Comparison of ENCODE assay signal across 1 cellular context in the genomic region with DNA sequence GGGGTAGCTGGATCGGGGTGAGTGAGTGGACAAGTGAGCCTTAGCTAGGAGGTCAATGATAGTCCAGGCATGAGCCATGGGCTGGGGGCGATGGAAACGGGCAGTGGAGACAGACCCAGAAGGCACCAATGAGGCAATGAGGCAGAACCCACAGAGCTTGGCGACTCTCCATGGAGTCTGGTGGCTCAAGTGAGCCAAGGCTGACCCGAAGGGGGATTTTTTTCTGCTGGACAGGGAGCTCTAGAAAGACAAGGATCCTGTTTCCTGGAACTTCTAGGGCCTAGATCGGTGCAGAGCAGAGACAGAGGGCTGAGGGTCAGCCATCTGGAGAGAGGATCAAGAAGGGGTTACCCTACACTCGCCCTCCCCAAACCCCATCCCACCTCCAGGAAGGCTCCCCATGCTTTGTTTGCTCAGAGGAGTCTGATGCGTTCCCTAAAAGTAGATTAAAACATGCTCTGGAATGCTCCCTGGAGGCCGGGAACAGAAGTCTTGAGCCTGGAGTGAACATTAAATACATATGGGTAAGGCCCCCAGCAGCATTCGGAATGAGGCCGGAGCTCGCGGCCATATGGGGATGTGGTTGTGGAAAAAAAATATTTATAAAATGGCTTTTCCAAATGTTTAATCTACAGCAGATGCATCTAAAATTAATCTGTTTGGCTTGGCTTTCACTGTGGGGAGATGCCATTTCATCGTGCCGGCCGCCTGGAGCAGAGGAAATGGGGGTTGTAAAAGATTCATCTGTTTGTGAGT.
TF ChIP-seq lines count a peak whose summit lies in the region.

No MANE protein-coding gene starts in this region.

TF ChIP-seq in SK-N-SH, 30 proteins besides CTCF, POLR2A, EP300 and RAD21 (continued from another document):
- TF ChIP-seq TCF12 (IDR thresholded peaks at IDR 0.05) = peak; percentile 82
- TF ChIP-seq CHD2 (IDR thresholded peaks at IDR 0.05; ENCODE audit: low read length, partially characterized antibody) = no peak
- TF ChIP-seq NFIC (IDR thresholded peaks at IDR 0.05; ENCODE audit: borderline replicate concordance) = peak; percentile 61
- TF ChIP-seq FOXM1 (IDR thresholded peaks at IDR 0.05; ENCODE audit: low read depth) = no peak
- 0 out of 2 replicates have a peak, but pooled peaks have one; percentile 19 for TF ChIP-seq JUND (IDR thresholded peaks at IDR 0.05)
- 0 out of 2 replicates have a peak, but pooled peaks have one; percentile 29 for TF ChIP-seq FOSL2 (IDR thresholded peaks at IDR 0.05; ENCODE audit: borderline replicate concordance, low read depth)
- TF ChIP-seq FOXJ3 (CRISPR knock-in tag; IDR thresholded peaks at IDR 0.05) = no peak
- TF ChIP-seq, protein P1, sequence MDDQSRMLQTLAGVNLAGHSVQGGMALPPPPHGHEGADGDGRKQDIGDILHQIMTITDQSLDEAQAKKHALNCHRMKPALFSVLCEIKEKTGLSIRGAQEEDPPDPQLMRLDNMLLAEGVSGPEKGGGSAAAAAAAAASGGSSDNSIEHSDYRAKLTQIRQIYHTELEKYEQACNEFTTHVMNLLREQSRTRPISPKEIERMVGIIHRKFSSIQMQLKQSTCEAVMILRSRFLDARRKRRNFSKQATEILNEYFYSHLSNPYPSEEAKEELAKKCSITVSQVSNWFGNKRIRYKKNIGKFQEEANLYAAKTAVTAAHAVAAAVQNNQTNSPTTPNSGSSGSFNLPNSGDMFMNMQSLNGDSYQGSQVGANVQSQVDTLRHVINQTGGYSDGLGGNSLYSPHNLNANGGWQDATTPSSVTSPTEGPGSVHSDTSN (IDR thresholded peaks at IDR 0.05) = 0 out of 2 replicates have a peak, but pooled peaks have one; percentile 16
- 0 out of 2 replicates have a peak, but pooled peaks have one; percentile 34 for TF ChIP-seq TEAD4 (IDR thresholded peaks at IDR 0.05; ENCODE audit: borderline replicate concordance, insufficient read depth)
